23 cellular contexts compared by ENCODE assay signal in the genomic region with DNA sequence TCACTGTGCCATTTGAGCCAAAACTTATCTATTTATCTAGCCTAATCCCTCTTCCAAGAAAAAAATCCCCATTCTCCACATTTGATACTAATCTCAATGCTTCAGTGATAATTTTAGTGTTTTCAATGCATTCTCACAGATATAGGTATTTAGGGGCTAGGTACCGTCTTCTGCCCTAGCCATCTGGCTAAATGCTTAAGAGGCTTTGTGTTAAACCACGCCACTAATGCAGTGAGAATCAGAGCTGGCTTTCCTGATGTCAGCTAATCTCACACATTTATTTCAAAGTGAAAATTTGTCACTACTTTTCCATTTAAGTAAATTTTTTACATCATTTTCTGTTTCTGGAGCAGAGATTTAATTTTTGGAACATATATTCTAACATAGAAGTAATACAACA.
"Had no signal": no experiment of that assay in that cellular context is flagged by ENCODE, and none has a peak within 500 bp of the region (broad histone marks: within the 10 kb centered on the region; RNA-seq: fewer than 3 reads in every experiment).

No MANE protein-coding gene starts in this region.

- H3K36me3 ChIP-seq: esophagus squamous epithelium, gastrocnemius medialis, heart right ventricle, left lung, lower lobe of right lung had no signal

- H3K27ac ChIP-seq: coronary artery, dorsolateral prefrontal cortex, epithelial cell of prostate, esophagus squamous epithelium, gastrocnemius medialis, heart right ventricle, left lung, lower lobe of right lung had no signal

- H3K27me3 ChIP-seq: dorsolateral prefrontal cortex, esophagus squamous epithelium, gastrocnemius medialis, heart right ventricle, left lung had no signal

- DNase-seq: dermis blood vessel endothelial cell; dorsolateral prefrontal cortex; effector CD8-positive, alpha-beta T cell; effector memory CD8-positive, alpha-beta T cell; endodermal cell; erythroblast; esophagus squamous epithelium; foreskin fibroblast; foreskin melanocyte; gastrocnemius medialis; glutamatergic neuron; head of caudate nucleus; heart right ventricle; hippocampal formation; left cardiac atrium; left lung; left ventricle myocardium superior; lower lobe of right lung; mesenchymal stem cell; naive thymus-derived CD4-positive, alpha-beta T cell; natural killer cell had no signal

- H3K9me3 ChIP-seq: esophagus squamous epithelium, gastrocnemius medialis, lower lobe of right lung had no signal

- H3K4me3 ChIP-seq: coronary artery, dorsolateral prefrontal cortex, esophagus squamous epithelium, gastrocnemius medialis, heart right ventricle, left lung, lower lobe of right lung had no signal
